ENCODE assay signal across 14 cellular contexts in the genomic region with DNA sequence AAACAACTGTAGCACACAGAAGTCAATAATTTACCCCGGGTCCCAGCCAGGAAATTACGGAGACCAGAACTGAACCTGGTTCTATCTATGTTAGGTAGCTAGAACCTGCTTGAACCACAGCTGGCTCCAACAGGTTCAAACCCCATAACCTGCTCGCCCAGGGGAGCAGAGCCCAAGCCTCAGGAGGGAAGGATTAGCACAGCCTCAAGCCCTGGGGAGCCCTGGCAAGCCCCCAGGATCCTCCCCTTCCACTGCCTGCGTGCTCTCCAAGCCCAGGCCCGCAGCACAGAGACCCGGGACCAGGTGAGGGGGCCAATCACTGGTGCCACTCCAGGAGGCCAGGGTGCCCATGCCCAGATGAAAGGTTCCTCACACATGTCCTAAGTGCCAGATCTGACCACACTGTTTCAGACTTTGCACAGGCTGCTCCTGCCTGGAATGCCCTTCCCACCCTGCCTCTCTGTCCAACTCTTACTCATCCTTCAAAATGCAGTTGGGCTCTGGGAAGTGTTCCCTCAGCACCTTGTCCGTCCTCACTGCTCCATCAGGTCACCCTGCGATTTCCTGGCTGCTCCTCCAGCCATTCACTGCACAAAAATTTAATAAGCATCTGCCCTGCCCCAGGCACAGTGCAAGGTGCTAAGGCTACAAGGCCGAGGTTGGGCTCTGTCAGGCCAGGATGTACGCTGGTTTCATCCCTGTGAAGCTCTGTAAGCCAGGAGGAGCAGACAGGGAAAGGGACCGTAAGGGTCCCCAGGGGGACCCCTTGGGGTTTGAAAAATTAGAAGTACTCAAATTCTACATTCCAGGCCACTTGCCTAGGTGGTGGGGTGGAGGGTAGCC. TPM values are rescaled to one million over a fixed set of nuclear protein-coding genes. Genes with fewer than 3 reads are reported as not detected.
DNase-seq lines count a peak whose midpoint lies in the region; ATAC-seq, FAIRE-seq and TF ChIP-seq lines count a peak whose summit lies in the region.
"Had no signal": no experiment of that assay in that cellular context is flagged by ENCODE, and none has a peak within 500 bp of the region (broad histone marks: within the 10 kb centered on the region; RNA-seq: fewer than 3 reads in every experiment).

No MANE protein-coding gene starts in this region.

- no peak overlapping the region for H3K4me3 Mint-ChIP-seq in astrocyte (ENCODE audit: unreplicated experiment)
- no peak overlapping the region for H3K4me3 Mint-ChIP-seq in stimulated activated effector memory CD8-positive, alpha-beta T cell treated with anti-CD3 and anti-CD28 coated beads, Interleukin-12 subunit alpha, Interleukin-12 subunit beta, amount 100 ng/mL, for 72 hours
- no peak overlapping the region for H3K4me3 Mint-ChIP-seq in CD8-positive, alpha-beta T cell
- H3K4me3 Mint-ChIP-seq: activated naive CD4-positive, alpha-beta T cell treated with anti-CD3 and anti-CD28 coated beads, Interleukin-2, amount 50 U/mL, for 24 hours had no signal

- no peaks in the 10 kb centered on the region for H3K9me3 ChIP-seq in astrocyte (ENCODE audit: insufficient read depth, low read depth, low read length)
- no peaks in the 10 kb centered on the region for H3K9me3 ChIP-seq in CD8-positive, alpha-beta T cell (ENCODE audit: low read length)

- H3K4me2 ChIP-seq in astrocyte (ENCODE audit: low read length), result no peak overlapping the region

- H3K79me2 ChIP-seq in astrocyte (ENCODE audit: insufficient read depth, low read length), result no peaks in the 10 kb centered on the region

- H3K27ac ChIP-seq in astrocyte (ENCODE audit: low read depth, low read length), result no peak overlapping the region
- no peak overlapping the region for H3K27ac ChIP-seq in CD8-positive, alpha-beta T cell (ENCODE audit: low read depth, low read length)

- no peaks in the 10 kb centered on the region for H3K36me3 ChIP-seq in astrocyte (ENCODE audit: insufficient read depth, low read length)
- H3K36me3 ChIP-seq in CD8-positive, alpha-beta T cell (ENCODE audit: insufficient read depth, low read length), result no peaks in the 10 kb centered on the region

- TF ChIP-seq POLR2A in H54 (IDR thresholded peaks at IDR 0.05; ENCODE audit: low read depth, low read length), result no peak

- TF ChIP-seq CTCF in astrocyte (IDR thresholded peaks at IDR 0.05; ENCODE audit: insufficient read depth, low read depth, low read length), result no peak
- TF ChIP-seq CTCF in CD8-positive, alpha-beta T cell (IDR thresholded peaks at IDR 0.05), result no peak

- peaks cover 7% of the 10 kb centered on the region for H3K36me3 Mint-ChIP-seq in astrocyte (ENCODE audit: low read depth, unreplicated experiment)
- H3K36me3 Mint-ChIP-seq in stimulated activated effector memory CD8-positive, alpha-beta T cell treated with anti-CD3 and anti-CD28 coated beads, Interleukin-12 subunit alpha, Interleukin-12 subunit beta, amount 100 ng/mL, for 72 hours, result no peaks in the 10 kb centered on the region
- H3K36me3 Mint-ChIP-seq in CD8-positive, alpha-beta T cell, result peaks cover 25% of the 10 kb centered on the region

- H3K9me3 Mint-ChIP-seq in astrocyte (ENCODE audit: unreplicated experiment), result no peaks in the 10 kb centered on the region
- H3K9me3 Mint-ChIP-seq in stimulated activated effector memory CD8-positive, alpha-beta T cell treated with anti-CD3 and anti-CD28 coated beads, Interleukin-12 subunit alpha, Interleukin-12 subunit beta, amount 100 ng/mL, for 72 hours, result no peaks in the 10 kb centered on the region
- H3K9me3 Mint-ChIP-seq in CD8-positive, alpha-beta T cell, result no peaks in the 10 kb centered on the region
- H3K9me3 Mint-ChIP-seq: activated naive CD4-positive, alpha-beta T cell treated with anti-CD3 and anti-CD28 coated beads, Interleukin-2, amount 50 U/mL, for 24 hours; naive thymus-derived CD8-positive, alpha-beta T cell had no signal

- CTCF ChIA-PET in CD8-positive, alpha-beta T cell (lab: Charles Lee), result no interaction called here

- H3K4me1 ChIP-seq in astrocyte (ENCODE audit: insufficient read depth, low read length), result peaks cover 3% of the 10 kb centered on the region
- peaks cover 27% of the 10 kb centered on the region for H3K4me1 ChIP-seq in CD8-positive, alpha-beta T cell (ENCODE audit: insufficient read depth, low read length)

- peak; percentile 71 for ATAC-seq in left colon
- ATAC-seq in stimulated activated effector memory CD8-positive, alpha-beta T cell treated with anti-CD3 and anti-CD28 coated beads, Interleukin-12 subunit alpha, Interleukin-12 subunit beta, amount 100 ng/mL, for 72 hours, result no peak
- no peak for ATAC-seq in CD8-positive, alpha-beta T cell
- ATAC-seq: naive thymus-derived CD8-positive, alpha-beta T cell had no signal

- no peak overlapping the region for H3K9ac ChIP-seq in astrocyte (ENCODE audit: low read length)

- POLR2A ChIA-PET in CD8-positive, alpha-beta T cell (lab: Charles Lee), result no interaction called here

- intact Hi-C loops in left colon (cut with DNase I, micrococcal nuclease), result no loop called here
- intact Hi-C loops in CD8-positive, alpha-beta T cell (cut with DNase I, micrococcal nuclease), result no loop called here

- DNase-seq in H54 (ENCODE audit: insufficient read length, low spot score) (peak; percentile 25), astrocyte (ENCODE audit: low read depth) (peak; percentile 26), left colon (peak; percentile 63 to 80), Ammon's horn (ENCODE audit: low spot score) (no peak), NCI-H1105 treated with DMSO at 0.1 percent for 48 hours (lab: John Stamatoyannopoulos, UW) (no peak), HCEC 1CT (no peak)
- no peak for DNase-seq in stimulated activated effector memory CD8-positive, alpha-beta T cell treated with anti-CD3 and anti-CD28 coated beads, Interleukin-12 subunit alpha, Interleukin-12 subunit beta, amount 100 ng/mL, for 72 hours (ENCODE audit: low spot score in 2 of 2)
- DNase-seq in CD8-positive, alpha-beta T cell, result no peak
- DNase-seq: activated CD8-positive, alpha-beta memory T cell treated with anti-CD3 and anti-CD28 coated beads for 24 hours; cerebellar nuclear complex; naive thymus-derived CD8-positive, alpha-beta T cell; NCI-H146; NCI-H526 treated with DMSO at 0.1 percent for 48 hours had no signal

- H2AFZ ChIP-seq in astrocyte (ENCODE audit: low read depth, low read length), result no peak overlapping the region

- peaks cover 11% of the 10 kb centered on the region for H3K4me1 Mint-ChIP-seq in astrocyte (ENCODE audit: low read depth, unreplicated experiment)
- H3K4me1 Mint-ChIP-seq in stimulated activated effector memory CD8-positive, alpha-beta T cell treated with anti-CD3 and anti-CD28 coated beads, Interleukin-12 subunit alpha, Interleukin-12 subunit beta, amount 100 ng/mL, for 72 hours, result peaks cover 38% of the 10 kb centered on the region
- H3K4me1 Mint-ChIP-seq in CD8-positive, alpha-beta T cell (ENCODE audit: low read depth), result peaks cover 52% of the 10 kb centered on the region

- H3K4me3 ChIP-seq in astrocyte (ENCODE audit: insufficient read depth, low read depth, low read length), result no peak overlapping the region
- no peak overlapping the region for H3K4me3 ChIP-seq in CD8-positive, alpha-beta T cell (ENCODE audit: low read depth, low read length)

- no peaks in the 10 kb centered on the region for H4K20me1 ChIP-seq in astrocyte (ENCODE audit: insufficient read depth, low read length)

- H3K27ac Mint-ChIP-seq in astrocyte (ENCODE audit: unreplicated experiment), result peak overlapping the region; percentile 44
- peak overlapping the region; percentile 48 for H3K27ac Mint-ChIP-seq in stimulated activated effector memory CD8-positive, alpha-beta T cell treated with anti-CD3 and anti-CD28 coated beads, Interleukin-12 subunit alpha, Interleukin-12 subunit beta, amount 100 ng/mL, for 72 hours
- no peak overlapping the region for H3K27ac Mint-ChIP-seq in CD8-positive, alpha-beta T cell
- H3K27ac Mint-ChIP-seq: activated naive CD4-positive, alpha-beta T cell treated with anti-CD3 and anti-CD28 coated beads, Interleukin-2, amount 50 U/mL, for 24 hours had no signal

- FAIRE-seq in H54 (lab: Jason Lieb, UNC) (no peak), astrocyte (lab: Jason Lieb, UNC) (no peak)

- H3K27me3 Mint-ChIP-seq in astrocyte (ENCODE audit: low read depth, unreplicated experiment), result no peaks in the 10 kb centered on the region
- H3K27me3 Mint-ChIP-seq in CD8-positive, alpha-beta T cell (ENCODE audit: low read depth), result no peaks in the 10 kb centered on the region
- H3K27me3 Mint-ChIP-seq: activated naive CD4-positive, alpha-beta T cell treated with anti-CD3 and anti-CD28 coated beads, Interleukin-2, amount 50 U/mL, for 24 hours; naive thymus-derived CD8-positive, alpha-beta T cell had no signal

- no peaks in the 10 kb centered on the region for H3K27me3 ChIP-seq in astrocyte (ENCODE audit: insufficient read depth, low read length)
- H3K27me3 ChIP-seq in CD8-positive, alpha-beta T cell (ENCODE audit: insufficient read depth, low read length), result no peaks in the 10 kb centered on the region

RNA-seq across cellular contexts. Expression of a gene that starts 32.2 kb away (rescaled TPM):
- total RNA-seq in astrocyte, result 22.7 and 28.5 TPM in 2 replicates
- 10 to 100 TPM; 80.5 to 95.4 TPM for total RNA-seq in left colon
- 10 to 100 TPM; 25.1 to 26.5 TPM for total RNA-seq in CD8-positive, alpha-beta T cell

Comparison
In these comparisons a context has a peak if more than half of its experiments do, and no peak if none do; other contexts are left out.
1. DNase-seq: peak in H54 (single experiment), astrocyte (single experiment) and left colon (2 of 2); none in stimulated activated effector memory CD8-positive, alpha-beta T cell treated with anti-CD3 and anti-CD28 coated beads, Interleukin-12 subunit alpha, Interleukin-12 subunit beta, amount 100 ng/mL, for 72 hours (0 of 2), Ammon's horn (single experiment), CD8-positive, alpha-beta T cell (0 of 7), NCI-H1105 treated with DMSO at 0.1 percent for 48 hours (single experiment) and HCEC 1CT (single experiment).